9 cellular contexts compared by ENCODE assay signal in the genomic region with DNA sequence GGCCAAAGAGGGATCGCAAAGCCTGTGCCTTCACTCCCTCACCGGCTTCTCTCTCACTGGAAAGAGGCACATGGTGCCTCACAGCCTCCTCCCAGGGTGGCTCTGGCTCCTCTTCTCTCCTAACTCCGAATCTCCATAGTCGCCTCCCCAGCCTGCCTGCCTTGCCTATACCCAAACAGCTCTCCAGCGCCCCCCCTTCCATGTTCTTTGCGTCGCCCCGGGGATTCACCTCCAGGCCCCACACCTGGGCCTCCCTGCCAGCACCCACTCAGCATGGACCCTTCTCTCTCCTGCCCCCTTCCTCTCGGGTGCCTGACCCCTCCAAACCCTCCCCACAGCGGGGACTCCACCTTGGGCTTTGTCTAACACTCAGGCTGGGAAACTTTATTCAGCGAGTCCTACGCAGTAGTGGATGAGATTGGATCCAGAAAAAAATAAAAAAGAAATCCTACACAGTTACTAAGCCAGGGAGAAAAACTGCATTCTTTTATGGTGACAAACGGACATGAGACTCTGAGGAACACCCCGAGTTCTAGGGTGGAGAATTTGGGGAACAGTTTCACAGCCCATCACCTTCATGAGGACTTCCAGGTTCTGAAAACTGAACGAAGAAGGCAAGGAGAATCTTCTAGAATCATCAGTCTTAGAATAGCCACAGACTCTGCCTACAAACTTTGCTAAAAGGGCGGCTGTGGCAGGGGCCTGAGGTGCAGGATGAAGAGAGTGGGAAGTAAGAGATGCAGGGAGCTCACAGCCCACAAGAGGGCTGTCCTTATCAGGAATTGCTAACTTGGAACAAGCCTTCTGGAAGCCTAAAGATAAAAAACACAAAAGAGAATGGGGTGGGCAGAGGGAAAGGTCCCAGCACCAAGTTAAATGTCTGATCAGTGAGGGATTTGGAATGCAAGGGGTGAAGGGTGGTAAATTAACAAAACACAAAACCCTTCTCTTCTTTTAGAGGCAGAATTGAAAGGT. TPM values are rescaled to one million over a fixed set of nuclear protein-coding genes. Genes with fewer than 3 reads are reported as not detected.
A peak's percentile ranks its signal among the peaks of the same experiment; 100 is the strongest.
DNase-seq lines count a peak whose midpoint lies in the region; ATAC-seq and TF ChIP-seq lines count a peak whose summit lies in the region.
"Had no signal": no experiment of that assay in that cellular context is flagged by ENCODE, and none has a peak within 500 bp of the region (broad histone marks: within the 10 kb centered on the region; RNA-seq: fewer than 3 reads in every experiment).

No MANE protein-coding gene starts in this region.

- ATAC-seq in HG02973 (IDR thresholded peaks at IDR 0.05; ENCODE audit: unreplicated experiment) (no peak), HG03378 (IDR thresholded peaks at IDR 0.05; ENCODE audit: unreplicated experiment) (no peak)

- peaks cover 12 to 41% (median 19%) of the 10 kb centered on the region in 4 donors for H3K4me1 ChIP-seq in transverse colon

- intact Hi-C loops in transverse colon (cut with DNase I; ENCODE audit: low total_unique reads): loop anchor here (5.0 kb wide), 1 partner anchor 240 kb away; no protein-coding TSS in a partner anchor

- WGBS in transverse colon (ENCODE audit: low coverage in 1 of 2), 2 donors: 72 to 73% methylated on average over 5 to 14 of the region's 16 CpGs

- no peak for TF ChIP-seq POLR2A in transverse colon (IDR thresholded peaks at IDR 0.05)

- H3K27me3 ChIP-seq in transverse colon: no peaks in the 10 kb centered on the region

- H3K9me3 ChIP-seq in transverse colon: no peaks in the 10 kb centered on the region

- no peak for TF ChIP-seq EP300 in transverse colon (IDR thresholded peaks at IDR 0.05; ENCODE audit: low read depth)

- DNase-seq in SIG-M5 treated with dmso at 0.1 percent for 504 hours (lab: John Stamatoyannopoulos, UW; ENCODE audit: unreplicated experiment) (peak; percentile 10), SIG-M5 (lab: John Stamatoyannopoulos, UW) (no peak), iPS-NIHi7 (ENCODE audit: extremely low spot score) (peak; percentile 52), transverse colon (no peak)
- no peak for DNase-seq in activated naive CD4-positive, alpha-beta T cell treated with anti-CD3 and anti-CD28 coated beads, Interleukin-2, amount 50 U/mL, for 16 hours
- DNase-seq: DMS79 had no signal

- H3K4me3 ChIP-seq in WI38 (ENCODE audit: low read depth, low read length): no peak overlapping the region
- no peak overlapping the region for H3K4me3 ChIP-seq in transverse colon

- TF ChIP-seq CTCF in WI38 (IDR thresholded peaks at IDR 0.05; ENCODE audit: low read depth, low read length) (peak; percentile 64), transverse colon (IDR thresholded peaks at IDR 0.05) (peak in 4 of 5 experiments; percentile 25 to 29 (median 27))

- in situ Hi-C loops in transverse colon (cut with MboI; ENCODE audit: low pct_ligation_motif_present in 1 of 4, low pct_unique_long_range_greater_than_20kb in 1 of 4, low sequenced_read_pairs in 3 of 4): loop anchor here in 2 of 4 donors (10.0 to 25.0 kb wide), 2 partner anchors 233 to 235 kb away; no protein-coding TSS in a partner anchor

- peak overlapping the region; percentile 33 to 61 (median 54) for H3K27ac ChIP-seq in transverse colon

- H3K36me3 ChIP-seq in transverse colon: no peaks in the 10 kb centered on the region

RNA-seq across cellular contexts. Expression of gene PPM1F, which starts 5.3 kb away (rescaled TPM):
- total RNA-seq in transverse colon: 10 to 100 TPM; 11.2 to 18.7 (median 14.9) TPM

RNA-seq across cellular contexts. Expression of gene TOP3B, which starts 35.3 kb away (rescaled TPM):
- total RNA-seq in transverse colon: 10 to 100 TPM; 44.9 to 94.6 (median 65.4) TPM

Comparison
In these comparisons a context has a peak if more than half of its experiments do, and no peak if none do; other contexts are left out.
1. DNase-seq: peak in SIG-M5 treated with dmso at 0.1 percent for 504 hours (single experiment) and iPS-NIHi7 (single experiment); none in SIG-M5 (single experiment), transverse colon (single experiment) and activated naive CD4-positive, alpha-beta T cell treated with anti-CD3 and anti-CD28 coated beads, Interleukin-2, amount 50 U/mL, for 16 hours (single experiment).